Comparison of ENCODE assay signal across 13 cellular contexts in the genomic region with DNA sequence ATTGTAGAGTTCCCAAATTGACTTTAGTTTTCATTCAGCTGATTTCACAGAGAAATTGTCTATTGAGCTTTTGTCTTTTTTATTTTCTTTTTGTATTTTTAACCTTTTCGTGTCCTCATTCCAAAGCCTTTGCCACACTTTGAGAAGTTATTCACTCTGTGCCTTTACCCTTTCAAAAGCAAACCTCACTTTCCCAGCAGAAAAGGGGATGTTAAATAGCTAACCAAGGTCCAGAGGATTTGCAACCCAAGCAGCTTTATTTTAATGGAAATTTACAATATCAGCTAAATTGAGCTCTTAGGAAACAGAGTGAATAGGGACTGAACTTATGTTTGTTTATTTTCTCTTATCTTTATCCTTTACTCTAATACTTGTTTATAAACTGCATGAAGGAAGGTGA.
DNase-seq lines count a peak whose midpoint lies in the region; ATAC-seq and TF ChIP-seq lines count a peak whose summit lies in the region.
"Had no signal": no experiment of that assay in that cellular context is flagged by ENCODE, and none has a peak within 500 bp of the region (broad histone marks: within the 10 kb centered on the region; RNA-seq: fewer than 3 reads in every experiment).

No MANE protein-coding gene starts in this region.

- no peak overlapping the region for H3K4me3 ChIP-seq in cardiac muscle cell
- H3K4me3 ChIP-seq in heart right ventricle, result no peak overlapping the region
- H3K4me3 ChIP-seq in fibroblast of villous mesenchyme (ENCODE audit: low read depth, low read length), result no peak overlapping the region
- H3K4me3 ChIP-seq in neuron (ENCODE audit: low read length), result no peak overlapping the region
- H3K4me3 ChIP-seq in upper lobe of right lung, result no peak overlapping the region
- H3K4me3 ChIP-seq: K562 had no signal

- H3K36me3 ChIP-seq in cardiac muscle cell, result peaks cover 14% of the 10 kb centered on the region
- peaks cover 0 to 13% (median 0%) of the 10 kb centered on the region in 9 donors for H3K36me3 ChIP-seq in heart right ventricle
- H3K36me3 ChIP-seq in neuron (ENCODE audit: insufficient read depth, low read length), result no peaks in the 10 kb centered on the region
- no peaks in the 10 kb centered on the region for H3K36me3 ChIP-seq in upper lobe of right lung

- 65 to 74% methylated on average over 1 of the region's 1 CpG for WGBS in heart right ventricle, 2 donors

- H3K4me1 ChIP-seq in cardiac muscle cell (ENCODE audit: low read depth), result no peaks in the 10 kb centered on the region
- no peaks in the 10 kb centered on the region for H3K4me1 ChIP-seq in heart right ventricle
- peaks cover 11% of the 10 kb centered on the region for H3K4me1 ChIP-seq in neuron (ENCODE audit: insufficient read depth, low read length)
- no peaks in the 10 kb centered on the region for H3K4me1 ChIP-seq in upper lobe of right lung
- H3K4me1 ChIP-seq: Caco-2 had no signal

- peak overlapping the region; percentile 15 for H3K27ac ChIP-seq in cardiac muscle cell
- no peak overlapping the region for H3K27ac ChIP-seq in heart right ventricle
- no peak overlapping the region for H3K27ac ChIP-seq in upper lobe of right lung
- H3K27ac ChIP-seq: 22Rv1 had no signal

- H2AFZ ChIP-seq in neuron (ENCODE audit: low read depth, low read length), result peak overlapping the region; percentile 88

- TF ChIP-seq CTCF in cardiac muscle cell (IDR thresholded peaks at IDR 0.05; ENCODE audit: low read depth, low read length) (no peak), heart right ventricle (IDR thresholded peaks at IDR 0.05) (no peak), fibroblast of villous mesenchyme (IDR thresholded peaks at IDR 0.05; ENCODE audit: insufficient read depth, low read depth, low read length) (no peak), upper lobe of right lung (IDR thresholded peaks at IDR 0.05) (no peak)

- intact Hi-C loops in heart right ventricle (cut with DNase I), result no loop called here
- intact Hi-C loops in upper lobe of right lung (cut with DNase I), result no loop called here

- H3K9me3 ChIP-seq in cardiac muscle cell (ENCODE audit: low read depth) (no peaks in the 10 kb centered on the region), heart right ventricle (no peaks in the 10 kb centered on the region), neuron (ENCODE audit: low read length) (no peaks in the 10 kb centered on the region), upper lobe of right lung (no peaks in the 10 kb centered on the region)
- H3K9me3 ChIP-seq: Caco-2 had no signal

- DNase-seq in cardiac muscle cell (ENCODE audit: low read depth in 1 of 2, low spot score in 1 of 2), result no peak
- no peak for DNase-seq in heart right ventricle
- DNase-seq in fibroblast of villous mesenchyme (ENCODE audit: low read depth), result peak; percentile 7
- DNase-seq in upper lobe of right lung, result no peak
- DNase-seq in SKM-1 treated with dmso at 0.1 percent for 144 hours (lab: John Stamatoyannopoulos, UW; ENCODE audit: unreplicated experiment), result no peak
- DNase-seq: Caco-2; CD8-positive, alpha-beta T cell; DMS53; H7 had no signal

- ATAC-seq in heart right ventricle, result no peak
- ATAC-seq in upper lobe of right lung, result no peak
- ATAC-seq in HG03520 (IDR thresholded peaks at IDR 0.05; ENCODE audit: unreplicated experiment), result no peak
- ATAC-seq: CD8-positive, alpha-beta T cell; K562 had no signal

- no peaks in the 10 kb centered on the region for H3K27me3 ChIP-seq in cardiac muscle cell
- no peaks in the 10 kb centered on the region for H3K27me3 ChIP-seq in heart right ventricle
- H3K27me3 ChIP-seq in neuron (ENCODE audit: insufficient read depth, low read length), result no peaks in the 10 kb centered on the region
- H3K27me3 ChIP-seq in upper lobe of right lung, result no peaks in the 10 kb centered on the region
